ENCODE assay signal across 14 cellular contexts in the genomic region with DNA sequence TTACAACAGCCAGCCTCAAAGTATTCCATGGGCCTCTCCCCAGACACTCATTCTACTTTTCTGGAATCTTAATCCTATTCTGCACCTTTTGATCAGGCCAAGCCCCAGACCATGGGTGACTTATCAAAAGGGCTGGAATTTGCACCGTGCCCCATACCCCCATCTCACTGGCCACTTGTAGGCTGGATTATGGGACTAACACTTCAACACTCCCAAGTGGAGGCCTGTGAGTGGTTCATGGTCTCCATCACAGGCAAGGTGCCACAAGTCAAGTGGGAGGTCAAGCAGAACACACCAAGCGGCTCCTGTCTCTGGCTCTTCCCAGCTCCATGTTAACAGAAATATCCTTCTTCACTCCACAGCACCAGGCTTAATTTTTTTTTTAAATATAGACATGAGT.
DNase-seq lines count a peak whose midpoint lies in the region; ATAC-seq, FAIRE-seq and TF ChIP-seq lines count a peak whose summit lies in the region.
"Had no signal": no experiment of that assay in that cellular context is flagged by ENCODE, and none has a peak within 500 bp of the region (broad histone marks: within the 10 kb centered on the region; RNA-seq: fewer than 3 reads in every experiment).

No MANE protein-coding gene starts in this region.

- H3K18ac ChIP-seq in IMR-90 (ENCODE audit: low read depth, low read length): no peak overlapping the region

- no peaks in the 10 kb centered on the region for H3K4me1 ChIP-seq in IMR-90 (ENCODE audit: control insufficient read depth, insufficient read depth, low read length)
- H3K4me1 ChIP-seq in gastroesophageal sphincter: peaks cover 0 to 8% (median 0%) of the 10 kb centered on the region in 3 donors
- H3K4me1 ChIP-seq in left ventricle myocardium inferior: peaks cover 25% of the 10 kb centered on the region
- H3K4me1 ChIP-seq in neural progenitor cell: peaks cover 15% of the 10 kb centered on the region

- H3K27me3 Mint-ChIP-seq in neural progenitor cell (ENCODE audit: insufficient read depth, low read depth): peaks cover 4% of the 10 kb centered on the region

- H3K36me3 Mint-ChIP-seq in neural progenitor cell: no peaks in the 10 kb centered on the region
- H3K36me3 Mint-ChIP-seq: CD14-positive monocyte; CD8-positive, alpha-beta T cell had no signal

- no peak for FAIRE-seq in urothelium cell line (lab: Jason Lieb, UNC)
- FAIRE-seq: G401.6, GM12891 had no signal

- no peak overlapping the region for H3K4me3 Mint-ChIP-seq in neural progenitor cell
- H3K4me3 Mint-ChIP-seq: CD14-positive monocyte; CD8-positive, alpha-beta T cell; H9 had no signal

- dilution Hi-C loops in IMR-90 (cut with HindIII; ENCODE audit: low sequenced_read_pairs, unreplicated experiment): no loop called here

- no peak overlapping the region for H2BK20ac ChIP-seq in IMR-90 (ENCODE audit: low read depth, low read length)

- no peak overlapping the region for H2BK120ac ChIP-seq in IMR-90 (ENCODE audit: low read depth, low read length)

- H3K14ac ChIP-seq in IMR-90 (replicated peaks; ENCODE audit: low read depth, low read length): no peak overlapping the region

- TF ChIP-seq CTCF in IMR-90 (conservative IDR thresholded peaks at IDR 0.05; ENCODE audit: low read depth, low read length) (no peak), gastroesophageal sphincter (IDR thresholded peaks at IDR 0.05) (no peak), left ventricle myocardium inferior (IDR thresholded peaks at IDR 0.05; ENCODE audit: borderline replicate concordance) (no peak), neural progenitor cell (IDR thresholded peaks at IDR 0.05) (no peak)

- WGBS in IMR-90 (ENCODE audit: extremely low coverage in 2 of 2, insufficient read length in 1 of 2), 2 experiments: no CpG with 5 or more reads among the region's 2 CpGs
- 100% methylated on average over 2 of the region's 2 CpGs for WGBS in gastroesophageal sphincter (ENCODE audit: low coverage in 1 of 2), 2 donors

- H3K4me3 ChIP-seq in IMR-90 (ENCODE audit: insufficient read depth, low read depth, low read length) (no peak overlapping the region), gastroesophageal sphincter (no peak overlapping the region), left ventricle myocardium inferior (no peak overlapping the region), neural progenitor cell (no peak overlapping the region)

- H2AK5ac ChIP-seq in IMR-90 (ENCODE audit: low read depth, low read length): no peak overlapping the region

- no peak overlapping the region for H4K8ac ChIP-seq in IMR-90 (ENCODE audit: low read depth in 2 of 2, low read length in 2 of 2)

- peaks cover 6% of the 10 kb centered on the region for H3F3A ChIP-seq in neural progenitor cell (ENCODE audit: low read depth)

- H3K27ac ChIP-seq in IMR-90 (ENCODE audit: insufficient read depth, low read length) (no peak overlapping the region), gastroesophageal sphincter (no peak overlapping the region), left ventricle myocardium inferior (replicated peaks) (peak overlapping the region; percentile 25), neural progenitor cell (no peak overlapping the region)

- no peak for TF ChIP-seq EP300 in gastroesophageal sphincter (IDR thresholded peaks at IDR 0.05)

- H2AK9ac ChIP-seq in IMR-90 (replicated peaks; ENCODE audit: low read depth, low read length, poor library complexity): peak overlapping the region; percentile 19

- CTCF ChIA-PET in IMR-90 (lab: Yijun Ruan, JAX): no interaction called here

- H3K4ac ChIP-seq in IMR-90 (ENCODE audit: low read depth, low read length): no peak overlapping the region

- intact Hi-C loops in IMR-90 (cut with micrococcal nuclease) (no loop called here), left ventricle myocardium inferior (cut with micrococcal nuclease) (no loop called here)

- no TSS peak for BruUV-seq in IMR-90 (replicated peaks; lab: Mats Ljungman, UMichigan)

- peaks cover 20% of the 10 kb centered on the region for H3K4me1 Mint-ChIP-seq in neural progenitor cell
- H3K4me1 Mint-ChIP-seq: CD14-positive monocyte had no signal

- no peak overlapping the region for H3K56ac ChIP-seq in IMR-90 (ENCODE audit: extremely low read depth, insufficient read depth, low read length)

- H2AFZ ChIP-seq in IMR-90 (replicated peaks; ENCODE audit: low read length, poor library complexity): no peak overlapping the region
- no peak overlapping the region for H2AFZ ChIP-seq in neural progenitor cell (replicated peaks)

- H4K20me1 ChIP-seq in IMR-90 (ENCODE audit: insufficient read depth, low read length) (no peaks in the 10 kb centered on the region), neural progenitor cell (ENCODE audit: low read depth) (no peaks in the 10 kb centered on the region)

- H3K9me3 ChIP-seq in IMR-90 (ENCODE audit: control insufficient read depth, insufficient read depth, low read length) (no peaks in the 10 kb centered on the region), gastroesophageal sphincter (no peaks in the 10 kb centered on the region), left ventricle myocardium inferior (replicated peaks) (no peaks in the 10 kb centered on the region), neural progenitor cell (ENCODE audit: low read depth) (no peaks in the 10 kb centered on the region)

- H3K79me1 ChIP-seq in IMR-90 (ENCODE audit: low read depth in 1 of 2, low read length in 2 of 2): no peaks in the 10 kb centered on the region

- H3K9me3 Mint-ChIP-seq in neural progenitor cell: peaks cover 2% of the 10 kb centered on the region
- H3K9me3 Mint-ChIP-seq: CD8-positive, alpha-beta T cell had no signal

- H3K36me3 ChIP-seq in IMR-90 (ENCODE audit: control insufficient read depth, insufficient read depth, low read length) (no peaks in the 10 kb centered on the region), gastroesophageal sphincter (no peaks in the 10 kb centered on the region), left ventricle myocardium inferior (no peaks in the 10 kb centered on the region), neural progenitor cell (no peaks in the 10 kb centered on the region)

- no peak overlapping the region for H2BK15ac ChIP-seq in IMR-90 (ENCODE audit: low read depth, low read length)

- TF ChIP-seq RAD21 in IMR-90 (IDR thresholded peaks at IDR 0.05; ENCODE audit: low read length): no peak

- no peak overlapping the region for H3K27ac Mint-ChIP-seq in neural progenitor cell
- H3K27ac Mint-ChIP-seq: CD14-positive monocyte; CD8-positive, alpha-beta T cell had no signal

- H4K5ac ChIP-seq in IMR-90 (ENCODE audit: low read depth, low read length): no peak overlapping the region

- no peak overlapping the region for H2BK5ac ChIP-seq in IMR-90 (ENCODE audit: low read depth, low read length, poor library complexity, severe bottlenecking)

- TF ChIP-seq POLR2A in IMR-90 (IDR thresholded peaks at IDR 0.05; ENCODE audit: low read depth, low read length) (no peak), gastroesophageal sphincter (IDR thresholded peaks at IDR 0.05) (no peak)

- H3K79me2 ChIP-seq in neural progenitor cell (ENCODE audit: low read depth): no peaks in the 10 kb centered on the region

- H3K4me2 ChIP-seq in IMR-90 (ENCODE audit: low read depth, low read length) (no peak overlapping the region), neural progenitor cell (no peak overlapping the region)

- ATAC-seq in IMR-90 (ENCODE audit: low read depth) (no peak), gastroesophageal sphincter (peak; percentile 12), GM21529 (IDR thresholded peaks at IDR 0.05; ENCODE audit: unreplicated experiment) (no peak)
- ATAC-seq: CD8-positive, alpha-beta T cell had no signal

- no peak overlapping the region for H3K23ac ChIP-seq in IMR-90 (ENCODE audit: low read depth, low read length)

- no peak overlapping the region for H4K91ac ChIP-seq in IMR-90 (ENCODE audit: insufficient read depth, low read depth, low read length)

- no peaks in the 10 kb centered on the region for H3K9me1 ChIP-seq in IMR-90 (ENCODE audit: insufficient read depth, low read length)

- H3K27me3 ChIP-seq in IMR-90 (ENCODE audit: control insufficient read depth, insufficient read depth, low read length) (peaks cover 4% of the 10 kb centered on the region), gastroesophageal sphincter (peaks cover 38% of the 10 kb centered on the region), left ventricle myocardium inferior (ENCODE audit: low read depth) (peaks cover 4% of the 10 kb centered on the region), neural progenitor cell (peaks cover 22% of the 10 kb centered on the region)

- H3K9ac ChIP-seq in IMR-90 (ENCODE audit: low read depth, low read length) (no peak overlapping the region), neural progenitor cell (no peak overlapping the region)

- POLR2A ChIA-PET in IMR-90 (lab: Charles Lee; ENCODE audit: unreplicated experiment): no interaction called here

- in situ Hi-C loops in IMR-90 (cut with MboI; ENCODE audit: low sequenced_read_pairs): no loop called here

- no peak for DNase-seq in IMR-90
- peak; percentile 44 for DNase-seq in left ventricle myocardium inferior
- peak; percentile 11 for DNase-seq in neural progenitor cell (ENCODE audit: low spot score)
- no peak for DNase-seq in urothelium cell line (ENCODE audit: low spot score)
- DNase-seq: CD8-positive, alpha-beta T cell; COR-L47; DMS79; GOT3; H9 had no signal

TF ChIP-seq in IMR-90, 13 proteins besides CTCF, POLR2A, EP300 and RAD21 (continues in another document):
- TF ChIP-seq MAZ (IDR thresholded peaks at IDR 0.05; ENCODE audit: borderline replicate concordance, low read depth, low read length) (no peak), RFX5 (IDR thresholded peaks at IDR 0.05; ENCODE audit: low read depth, low read length) (no peak), FOS (IDR thresholded peaks at IDR 0.05; ENCODE audit: low read depth, low read length) (no peak), MAFK (IDR thresholded peaks at IDR 0.05; ENCODE audit: low read depth, low read length) (no peak), SMC3 (IDR thresholded peaks at IDR 0.05; ENCODE audit: low read depth, low read length) (no peak), CEBPB (IDR thresholded peaks at IDR 0.05; ENCODE audit: low read depth, low read length) (no peak), NFE2L2 (IDR thresholded peaks at IDR 0.05; ENCODE audit: low read depth, low read length) (no peak)
- TF ChIP-seq, protein P1, sequence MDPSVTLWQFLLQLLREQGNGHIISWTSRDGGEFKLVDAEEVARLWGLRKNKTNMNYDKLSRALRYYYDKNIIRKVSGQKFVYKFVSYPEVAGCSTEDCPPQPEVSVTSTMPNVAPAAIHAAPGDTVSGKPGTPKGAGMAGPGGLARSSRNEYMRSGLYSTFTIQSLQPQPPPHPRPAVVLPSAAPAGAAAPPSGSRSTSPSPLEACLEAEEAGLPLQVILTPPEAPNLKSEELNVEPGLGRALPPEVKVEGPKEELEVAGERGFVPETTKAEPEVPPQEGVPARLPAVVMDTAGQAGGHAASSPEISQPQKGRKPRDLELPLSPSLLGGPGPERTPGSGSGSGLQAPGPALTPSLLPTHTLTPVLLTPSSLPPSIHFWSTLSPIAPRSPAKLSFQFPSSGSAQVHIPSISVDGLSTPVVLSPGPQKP (IDR thresholded peaks at IDR 0.05; ENCODE audit: borderline replicate concordance, low read depth, low read length): no peak

Comparison
In these comparisons a context has a peak if more than half of its experiments do, and no peak if none do; other contexts are left out.
1. DNase-seq: peak in left ventricle myocardium inferior (single experiment) and neural progenitor cell (single experiment); none in IMR-90 (single experiment) and urothelium cell line (single experiment).